Comparison of ENCODE assay signal across 9 cellular contexts in the genomic region with DNA sequence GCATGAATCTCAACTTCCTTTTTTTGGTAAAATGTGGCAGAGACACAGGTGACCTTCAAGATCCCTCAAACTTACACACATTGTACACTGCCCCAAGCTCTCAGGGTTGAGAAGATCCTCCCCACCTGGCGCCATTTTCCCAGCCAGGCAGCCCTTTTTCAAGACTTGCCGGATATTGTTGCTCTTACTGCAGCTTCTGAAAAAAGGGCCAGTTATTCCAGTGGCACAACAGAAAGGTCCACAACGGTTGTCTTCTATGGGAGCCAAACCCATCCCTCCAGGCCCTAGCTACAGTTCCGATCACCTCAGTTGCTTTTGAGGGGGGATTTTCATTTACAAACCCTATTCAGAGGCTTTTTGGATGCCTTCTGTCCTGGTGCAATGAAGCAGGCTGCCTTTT.
"Had no signal": no experiment of that assay in that cellular context is flagged by ENCODE, and none has a peak within 500 bp of the region (broad histone marks: within the 10 kb centered on the region; RNA-seq: fewer than 3 reads in every experiment).

No MANE protein-coding gene starts in this region.

- H3K27me3 ChIP-seq: adrenal gland, tibial nerve had no signal

- H3K9me3 ChIP-seq: adrenal gland, tibial nerve had no signal

- H3K27ac ChIP-seq: adrenal gland, tibial nerve had no signal

- DNase-seq: activated CD4-positive, alpha-beta T cell treated with anti-CD3 and anti-CD28 coated beads for 48 hours; activated CD8-positive, alpha-beta memory T cell treated with anti-CD3 and anti-CD28 coated beads for 24 hours; activated naive CD4-positive, alpha-beta T cell treated with anti-CD3 and anti-CD28 coated beads, Interleukin-2, amount 10 ng/mL, durations not matched to agents 7 days and 5 days; adrenal gland; midbrain; naive B cell; small intestine; T-helper 17 cell had no signal

- H3K4me3 ChIP-seq: adrenal gland, tibial nerve had no signal

- H3K36me3 ChIP-seq: adrenal gland, tibial nerve had no signal

- ATAC-seq: T-helper 17 cell had no signal

- H3K4me1 ChIP-seq: adrenal gland had no signal
